In the genomic region with DNA sequence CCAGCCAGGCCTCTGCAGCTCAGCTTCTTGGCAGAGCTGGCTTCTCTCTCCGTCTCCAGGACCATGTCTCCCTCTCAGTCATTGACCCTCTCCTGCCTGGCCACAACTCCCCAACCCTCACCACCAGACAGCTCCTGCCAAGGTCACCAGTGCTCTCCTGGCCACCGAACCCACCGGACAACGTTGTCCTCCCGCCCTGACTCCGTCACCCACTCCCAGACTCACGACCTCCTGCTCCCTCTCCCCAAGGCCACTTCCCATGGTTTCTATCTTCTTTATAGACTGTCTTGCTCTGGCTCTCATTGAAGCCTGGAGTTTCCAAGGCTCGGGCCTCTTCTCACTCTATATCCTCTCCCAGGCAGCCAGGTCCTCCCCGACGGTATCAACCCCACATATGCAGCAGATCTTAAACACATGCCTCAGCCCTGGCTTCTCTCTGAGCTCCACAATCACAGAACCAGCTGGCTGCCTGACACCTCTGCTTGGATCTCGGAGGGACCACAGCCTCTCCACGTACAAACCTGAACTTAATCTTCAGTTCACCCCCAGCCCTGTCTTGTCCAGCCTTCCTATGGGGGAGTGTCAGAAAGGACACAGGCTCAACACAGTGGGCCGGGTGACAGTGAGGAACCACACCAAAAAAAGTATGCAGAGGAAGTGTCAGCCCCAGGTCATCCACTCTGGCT, we compare ENCODE assay signal across 22 cellular contexts.
A peak's percentile ranks its signal among the peaks of the same experiment; 100 is the strongest.
DNase-seq lines count a peak whose midpoint lies in the region; ATAC-seq and TF ChIP-seq lines count a peak whose summit lies in the region.
"Had no signal": no experiment of that assay in that cellular context is flagged by ENCODE, and none has a peak within 500 bp of the region (broad histone marks: within the 10 kb centered on the region; RNA-seq: fewer than 3 reads in every experiment).

No MANE protein-coding gene starts in this region.

- H3K9me3 Mint-ChIP-seq in stimulated activated memory B cell treated with anti-CD40 and anti-IgM and Interleukin-4, amounts not matched to agents 10 μg/mL and 1 μg/mL and 100 μg/mL, for 72 hours: no peaks in the 10 kb centered on the region
- H3K9me3 Mint-ChIP-seq in stimulated activated naive CD8-positive, alpha-beta T cell treated with anti-CD3 and anti-CD28 coated beads, Interleukin-15, amount 100 ng/mL, for 72 hours: peaks cover under 1 to 3% of the 10 kb centered on the region in 2 donors
- H3K9me3 Mint-ChIP-seq: CD4-positive, alpha-beta T cell had no signal

- H3K27me3 Mint-ChIP-seq in T-helper 17 cell: peaks cover 9% of the 10 kb centered on the region
- H3K27me3 Mint-ChIP-seq in stimulated activated memory B cell treated with anti-CD40 and anti-IgM and Interleukin-4, amounts not matched to agents 10 μg/mL and 1 μg/mL and 100 μg/mL, for 72 hours: no peaks in the 10 kb centered on the region
- no peaks in the 10 kb centered on the region for H3K27me3 Mint-ChIP-seq in stimulated activated naive CD8-positive, alpha-beta T cell treated with anti-CD3 and anti-CD28 coated beads, Interleukin-15, amount 100 ng/mL, for 72 hours
- H3K27me3 Mint-ChIP-seq: CD4-positive, alpha-beta T cell had no signal

- no peak for DNase-seq in T-helper 17 cell
- DNase-seq in coronary artery (ENCODE audit: low spot score): peak; percentile 40
- DNase-seq in stimulated activated naive CD8-positive, alpha-beta T cell treated with anti-CD3 and anti-CD28 coated beads, Interleukin-15, amount 100 ng/mL, for 72 hours: no peak
- no peak for DNase-seq in AG08395 (ENCODE audit: low spot score)
- DNase-seq: AML-193; CD4-positive, alpha-beta T cell; GOT3; IMR-90; KG1; MG63; NCI-H1105 treated with DMSO at 0.1 percent for 48 hours; NCI-H146; NCI-H1930; NCI-H2107; NCI-H446; NCI-H524 treated with DMSO at 0.1 percent for 48 hours; NCI-H774 had no signal

- ATAC-seq in T-helper 17 cell (no peak), GM21576 (IDR thresholded peaks at IDR 0.05; ENCODE audit: unreplicated experiment) (no peak)
- ATAC-seq in stimulated activated memory B cell treated with anti-CD40 and anti-IgM and Interleukin-4, amounts not matched to agents 10 μg/mL and 1 μg/mL and 100 μg/mL, for 72 hours: peak; percentile 12
- no peak for ATAC-seq in stimulated activated naive CD8-positive, alpha-beta T cell treated with anti-CD3 and anti-CD28 coated beads, Interleukin-15, amount 100 ng/mL, for 72 hours
- ATAC-seq: HCT116 had no signal

- H3K4me3 ChIP-seq in coronary artery: no peak overlapping the region
- H3K4me3 ChIP-seq: BLaER1 treated with 17β-estradiol and CSF1 and Interleukin-3, amounts not matched to agents 10 nM and 100 nM; MG63 had no signal

- H3K27ac Mint-ChIP-seq in T-helper 17 cell: peak overlapping the region; percentile 43
- no peak overlapping the region for H3K27ac Mint-ChIP-seq in stimulated activated memory B cell treated with anti-CD40 and anti-IgM and Interleukin-4, amounts not matched to agents 10 μg/mL and 1 μg/mL and 100 μg/mL, for 72 hours
- no peak overlapping the region for H3K27ac Mint-ChIP-seq in stimulated activated naive CD8-positive, alpha-beta T cell treated with anti-CD3 and anti-CD28 coated beads, Interleukin-15, amount 100 ng/mL, for 72 hours
- H3K27ac Mint-ChIP-seq: CD4-positive, alpha-beta T cell had no signal

- no peaks in the 10 kb centered on the region for H3K9me3 ChIP-seq in T-helper 17 cell (ENCODE audit: control insufficient read depth, low read length, poor library complexity, severe bottlenecking)
- H3K9me3 ChIP-seq: BLaER1 treated with 17β-estradiol and CSF1 and Interleukin-3, amounts not matched to agents 10 nM and 100 nM; MG63 had no signal

- H3K27me3 ChIP-seq in layer of hippocampus (ENCODE audit: control insufficient read depth, insufficient read depth, low read length): peaks cover 2% of the 10 kb centered on the region
- H3K27me3 ChIP-seq: BLaER1 treated with 17β-estradiol and CSF1 and Interleukin-3, amounts not matched to agents 10 nM and 100 nM; MG63 had no signal

- no peak overlapping the region for H3K4me3 Mint-ChIP-seq in T-helper 17 cell
- H3K4me3 Mint-ChIP-seq in stimulated activated memory B cell treated with anti-CD40 and anti-IgM and Interleukin-4, amounts not matched to agents 10 μg/mL and 1 μg/mL and 100 μg/mL, for 72 hours: no peak overlapping the region
- H3K4me3 Mint-ChIP-seq in stimulated activated naive CD8-positive, alpha-beta T cell treated with anti-CD3 and anti-CD28 coated beads, Interleukin-15, amount 100 ng/mL, for 72 hours: no peak overlapping the region
- H3K4me3 Mint-ChIP-seq: CD4-positive, alpha-beta T cell had no signal

- H3K36me3 Mint-ChIP-seq in T-helper 17 cell (ENCODE audit: low read depth): no peaks in the 10 kb centered on the region
- H3K36me3 Mint-ChIP-seq in stimulated activated memory B cell treated with anti-CD40 and anti-IgM and Interleukin-4, amounts not matched to agents 10 μg/mL and 1 μg/mL and 100 μg/mL, for 72 hours: no peaks in the 10 kb centered on the region

- H3K27ac ChIP-seq in coronary artery (no peak overlapping the region), layer of hippocampus (ENCODE audit: low read depth, low read length) (peak overlapping the region; percentile 18)
- H3K27ac ChIP-seq: BLaER1 treated with 17β-estradiol and CSF1 and Interleukin-3, amounts not matched to agents 10 nM and 100 nM had no signal

- H3K4me1 Mint-ChIP-seq in T-helper 17 cell: peaks cover 4% of the 10 kb centered on the region
- H3K4me1 Mint-ChIP-seq in stimulated activated memory B cell treated with anti-CD40 and anti-IgM and Interleukin-4, amounts not matched to agents 10 μg/mL and 1 μg/mL and 100 μg/mL, for 72 hours: no peaks in the 10 kb centered on the region
- H3K4me1 Mint-ChIP-seq in stimulated activated naive CD8-positive, alpha-beta T cell treated with anti-CD3 and anti-CD28 coated beads, Interleukin-15, amount 100 ng/mL, for 72 hours: no peaks in the 10 kb centered on the region

- TF ChIP-seq CTCF in coronary artery (IDR thresholded peaks at IDR 0.05): no peak
